In genomic region chr6:50780382-50780781, GRCh38 we compare ENCODE assay signal across 3 cellular contexts.
TF ChIP-seq lines count a peak whose summit lies in the region.

No MANE protein-coding gene starts in this region.

TF ChIP-seq in HepG2, 621 proteins besides CTCF, POLR2A, EP300 and RAD21:
- peak; percentile 61 for TF ChIP-seq CEBPB (IDR thresholded peaks at IDR 0.05; ENCODE audit: borderline replicate concordance, low read depth, low read length)
- no peak for TF ChIP-seq ZNF761 (CRISPR knock-in tag; conservative IDR thresholded peaks at IDR 0.05)
- TF ChIP-seq ZNF207 (IDR thresholded peaks at IDR 0.05; ENCODE audit: borderline replicate concordance): no peak
- no peak for TF ChIP-seq ZNF546 (CRISPR knock-in tag; conservative IDR thresholded peaks at IDR 0.05)
- TF ChIP-seq NRL (CRISPR knock-in tag; IDR thresholded peaks at IDR 0.05; ENCODE audit: borderline replicate concordance): no peak

TF ChIP-seq in IMR-90, 13 proteins besides CTCF, POLR2A, EP300 and RAD21:
- TF ChIP-seq CEBPB (IDR thresholded peaks at IDR 0.05; ENCODE audit: low read depth, low read length) (peak; percentile 55), MAZ (IDR thresholded peaks at IDR 0.05; ENCODE audit: borderline replicate concordance, low read depth, low read length) (no peak)

TF ChIP-seq in H1, 55 proteins besides CTCF, POLR2A, EP300 and RAD21:
- TF ChIP-seq CEBPB (IDR thresholded peaks at IDR 0.05; ENCODE audit: low read depth, low read length) (peak; percentile 26; the same call in 1 of the 2 replicates), TEAD4 (IDR thresholded peaks at IDR 0.05; ENCODE audit: low read depth, low read length) (no peak)
TF ChIP-seq in H1: peak in this region for 1.
